16 cellular contexts compared by ENCODE assay signal in the genomic region with DNA sequence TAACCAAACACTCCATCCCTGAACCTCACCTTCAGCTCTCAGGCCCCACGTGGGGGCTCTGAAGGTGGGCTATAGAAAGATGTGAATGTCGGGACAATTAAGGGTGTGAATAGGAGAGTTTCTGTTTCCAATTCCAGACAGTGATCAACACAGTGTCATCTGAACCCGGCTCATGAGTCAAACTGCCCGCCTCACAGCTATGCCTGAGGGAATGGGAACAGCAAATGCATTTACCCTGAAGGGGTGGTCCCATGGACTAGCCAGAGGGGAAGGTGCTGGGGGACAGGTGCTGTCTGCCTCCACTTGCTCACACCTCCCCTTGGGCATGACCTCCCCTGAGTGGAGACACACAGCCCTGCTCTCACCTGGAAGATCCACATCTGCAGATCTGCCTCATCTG. TPM values are rescaled to one million over a fixed set of nuclear protein-coding genes. Genes with fewer than 3 reads are reported as not detected.
DNase-seq lines count a peak whose midpoint lies in the region; ATAC-seq and TF ChIP-seq lines count a peak whose summit lies in the region.
"Had no signal": no experiment of that assay in that cellular context is flagged by ENCODE, and none has a peak within 500 bp of the region (broad histone marks: within the 10 kb centered on the region; RNA-seq: fewer than 3 reads in every experiment).

No MANE protein-coding gene starts in this region.

- no peak overlapping the region for H3K23ac ChIP-seq in trophoblast cell (ENCODE audit: low read length)

- H3K79me2 ChIP-seq in OCI-LY3 (ENCODE audit: low read length) = no peaks in the 10 kb centered on the region
- no peaks in the 10 kb centered on the region for H3K79me2 ChIP-seq in trophoblast cell (ENCODE audit: control insufficient read depth, insufficient read depth, low read length, poor library complexity)

- H2AK5ac ChIP-seq in trophoblast cell (ENCODE audit: low read length) = no peak overlapping the region

- no peak overlapping the region for H3K4me3 ChIP-seq in heart right ventricle
- no peak overlapping the region for H3K4me3 ChIP-seq in OCI-LY3 (ENCODE audit: low read length)
- no peak overlapping the region for H3K4me3 ChIP-seq in trophoblast cell (ENCODE audit: low read depth, low read length)
- no peak overlapping the region for H3K4me3 ChIP-seq in aorta (ENCODE audit: low read length in 2 of 2)
- H3K4me3 ChIP-seq: BLaER1, GM23338 had no signal

- H4K12ac ChIP-seq in trophoblast cell (ENCODE audit: low read depth, low read length) = no peak overlapping the region

- H4K20me1 ChIP-seq in OCI-LY3 (ENCODE audit: insufficient read depth, low read length) = no peaks in the 10 kb centered on the region
- H4K20me1 ChIP-seq: BLaER1 had no signal

- no peak overlapping the region for H3K18ac ChIP-seq in trophoblast cell (ENCODE audit: low read length)

- no peak overlapping the region for H4K91ac ChIP-seq in trophoblast cell (ENCODE audit: low read depth, low read length)

- H3K9ac ChIP-seq in OCI-LY3 (ENCODE audit: low read length) = no peak overlapping the region
- no peak overlapping the region for H3K9ac ChIP-seq in trophoblast cell (ENCODE audit: low read length)
- H3K9ac ChIP-seq: BLaER1 had no signal

- H4K8ac ChIP-seq in trophoblast cell (ENCODE audit: low read depth, low read length) = no peak overlapping the region

- no peaks in the 10 kb centered on the region for H3K36me3 ChIP-seq in heart right ventricle
- no peaks in the 10 kb centered on the region for H3K36me3 ChIP-seq in OCI-LY3 (replicated peaks; ENCODE audit: low read depth, low read length)
- no peaks in the 10 kb centered on the region for H3K36me3 ChIP-seq in trophoblast cell (ENCODE audit: control insufficient read depth in 1 of 2, insufficient read depth in 2 of 2, low read length in 2 of 2)
- H3K36me3 ChIP-seq in aorta (ENCODE audit: control insufficient read depth in 1 of 2, insufficient read depth in 2 of 2, low read length in 1 of 2) = no peaks in the 10 kb centered on the region
- H3K36me3 ChIP-seq: BLaER1 had no signal

- H2AFZ ChIP-seq in OCI-LY3 (ENCODE audit: low read depth, low read length) = no peak overlapping the region
- H2AFZ ChIP-seq in trophoblast cell (ENCODE audit: insufficient read depth, low read length, poor library complexity) = no peak overlapping the region
- H2AFZ ChIP-seq: GM23338 had no signal

- no peak overlapping the region for H3K4ac ChIP-seq in trophoblast cell (ENCODE audit: low read depth, low read length)

- no peak overlapping the region for H3K14ac ChIP-seq in trophoblast cell (ENCODE audit: low read length)

- no peak for TF ChIP-seq CTCF in heart right ventricle (IDR thresholded peaks at IDR 0.05)
- TF ChIP-seq CTCF in OCI-LY3 (IDR thresholded peaks at IDR 0.05; ENCODE audit: low read depth, low read length) = no peak

- H3K79me1 ChIP-seq in trophoblast cell (ENCODE audit: low read length) = no peaks in the 10 kb centered on the region

- H2BK12ac ChIP-seq in trophoblast cell (ENCODE audit: low read length) = no peak overlapping the region

- no peak overlapping the region for H2BK5ac ChIP-seq in trophoblast cell (ENCODE audit: low read depth, low read length, poor library complexity)

- H3K9me3 ChIP-seq in heart right ventricle = no peaks in the 10 kb centered on the region
- H3K9me3 ChIP-seq in OCI-LY3 (ENCODE audit: insufficient read depth, low read length) = no peaks in the 10 kb centered on the region
- H3K9me3 ChIP-seq in trophoblast cell (ENCODE audit: insufficient read depth, low read depth, low read length) = peaks cover 4% of the 10 kb centered on the region
- H3K9me3 ChIP-seq in aorta (ENCODE audit: control insufficient read depth, low read length) = no peaks in the 10 kb centered on the region
- H3K9me3 ChIP-seq: BLaER1, Caco-2 had no signal

- peaks cover 0 to 25% (median 8%) of the 10 kb centered on the region in 9 donors for H3K4me1 ChIP-seq in heart right ventricle
- peaks cover 10% of the 10 kb centered on the region for H3K4me1 ChIP-seq in OCI-LY3 (ENCODE audit: low read length)
- H3K4me1 ChIP-seq in trophoblast cell (ENCODE audit: control insufficient read depth in 1 of 2, insufficient read depth in 2 of 2, low read length in 2 of 2) = no peaks in the 10 kb centered on the region
- H3K4me1 ChIP-seq in aorta (ENCODE audit: control insufficient read depth in 1 of 2, insufficient read depth in 2 of 2, low read length in 2 of 2) = no peaks in the 10 kb centered on the region
- H3K4me1 ChIP-seq: BLaER1 had no signal

- H3K4me2 ChIP-seq in OCI-LY3 (ENCODE audit: low read length) (0 out of 2 replicates have a peak overlapping the region, but pooled peaks have one; percentile 46), trophoblast cell (ENCODE audit: low read length) (no peak overlapping the region)
- H3K4me2 ChIP-seq: GM23338 had no signal

- no peak overlapping the region for H2BK120ac ChIP-seq in trophoblast cell (ENCODE audit: insufficient read depth, low read length, poor library complexity)

- DNase-seq in heart right ventricle (no peak), Right ventricle myocardium inferior (ENCODE audit: missing footprints) (no peak), trophoblast cell (peak; percentile 55 to 65), aorta (no peak)
- no peak for DNase-seq in activated CD4-positive, alpha-beta T cell treated with anti-CD3 and anti-CD28 coated beads, Interleukin-2, amount 50 U/mL, for 48 hours
- DNase-seq: 8988T; AML-193; Caco-2; CD8-positive, alpha-beta memory T cell; DMS53; H7 had no signal

- H3K27ac ChIP-seq in heart right ventricle (peak overlapping the region in 6 of 10 donors; percentile 11 to 74 (median 58)), OCI-LY3 (ENCODE audit: low read length) (no peak overlapping the region), trophoblast cell (ENCODE audit: low read depth, low read length) (no peak overlapping the region), aorta (ENCODE audit: low read depth in 1 of 2, low read length in 2 of 2) (no peak overlapping the region)
- H3K27ac ChIP-seq: BLaER1 had no signal

- ATAC-seq in heart right ventricle = no peak
- ATAC-seq in Right ventricle myocardium inferior = no peak
- ATAC-seq in aorta (ENCODE audit: low FRiP score) = peak; percentile 12
- ATAC-seq in HG03442 (IDR thresholded peaks at IDR 0.05; ENCODE audit: unreplicated experiment) = no peak
- ATAC-seq: GM23338 had no signal

- intact Hi-C loops in heart right ventricle (cut with DNase I) (no loop called here), Right ventricle myocardium inferior (cut with DNase I) (no loop called here), aorta (cut with DNase I) (no loop called here)

- H3K27me3 ChIP-seq in heart right ventricle (no peaks in the 10 kb centered on the region), OCI-LY3 (ENCODE audit: low read depth, low read length) (peaks cover 44% of the 10 kb centered on the region), trophoblast cell (ENCODE audit: insufficient read depth, low read length) (no peaks in the 10 kb centered on the region), aorta (ENCODE audit: control insufficient read depth in 1 of 2, insufficient read depth in 2 of 2, low read length in 1 of 2) (no peaks in the 10 kb centered on the region)
- H3K27me3 ChIP-seq: BLaER1 had no signal

- 51 to 53% methylated on average over 4 of the region's 4 CpGs for WGBS in heart right ventricle, 2 donors
- no CpG with 5 or more reads among the region's 4 CpGs for WGBS in trophoblast cell (ENCODE audit: extremely low coverage, insufficient coverage, insufficient read length)
- 54% methylated on average over 4 of the region's 4 CpGs for WGBS in aorta, 2 donors

RNA-seq across cellular contexts. Expression of a gene that starts 6.3 kb away (rescaled TPM):
- total RNA-seq in heart right ventricle = not detected
- polyA plus RNA-seq in heart right ventricle = not detected
- not detected for total RNA-seq in Right ventricle myocardium inferior
- polyA plus RNA-seq in trophoblast cell (2013) = not detected in 2 replicates
- total RNA-seq in aorta = not detected
- not detected for polyA plus RNA-seq in aorta
- total RNA-seq: Caco-2; CD8-positive, alpha-beta memory T cell; GM23338; H7; HT1080 had no signal
- polyA plus RNA-seq: CD8-positive, alpha-beta memory T cell; GM23338 had no signal

RNA-seq across cellular contexts. Expression of a gene that starts 25.8 kb away (rescaled TPM):
- total RNA-seq in heart right ventricle (not detected), Right ventricle myocardium inferior (not detected), aorta (not detected)
- polyA plus RNA-seq in heart right ventricle (under 1 TPM in 1 of 2 donors, not detected in 1; 0.23 TPM), aorta (1 to 10 TPM in 1 of 2 donors, under 1 TPM in 1; 0.74 to 6.1 TPM)
- polyA plus RNA-seq in trophoblast cell (2013) = 1.00 and 1.0 TPM in 2 replicates
- total RNA-seq: Caco-2; CD8-positive, alpha-beta memory T cell; GM23338; HT1080 had no signal
- polyA plus RNA-seq: CD8-positive, alpha-beta memory T cell had no signal

RNA-seq across cellular contexts. Expression of a gene that starts 49.2 kb away (rescaled TPM):
- 100 to 1,000 TPM in 2 of 10 donors, 10 to 100 TPM in 8; 27.9 to 154 (median 51.7) TPM for total RNA-seq in heart right ventricle
- 10 to 100 TPM; 33.9 to 52.2 TPM for polyA plus RNA-seq in heart right ventricle
- 95.5 TPM for total RNA-seq in Right ventricle myocardium inferior
- 17.5 and 18.7 TPM in 2 replicates for polyA plus RNA-seq in trophoblast cell (2013)
- 100 to 1,000 TPM; 136 to 154 TPM for total RNA-seq in aorta
- 10 to 100 TPM; 16.7 to 60.8 TPM for polyA plus RNA-seq in aorta

Comparison
In these comparisons a context has a peak if more than half of its experiments do, and no peak if none do; other contexts are left out.
1. DNase-seq: peak in trophoblast cell (2 of 2); none in heart right ventricle (0 of 2), Right ventricle myocardium inferior (single experiment), aorta (0 of 2) and activated CD4-positive, alpha-beta T cell treated with anti-CD3 and anti-CD28 coated beads, Interleukin-2, amount 50 U/mL, for 48 hours (0 of 2).
2. H3K27ac ChIP-seq: peak in heart right ventricle (6 of 10); none in OCI-LY3 (single experiment), trophoblast cell (single experiment) and aorta (0 of 2).